Comparison of ENCODE assay signal across 9 cellular contexts in genomic region chr4:113446019-113446418, GRCh38.
DNase-seq lines count a peak whose midpoint lies in the region; ATAC-seq and TF ChIP-seq lines count a peak whose summit lies in the region.
"Had no signal": no experiment of that assay in that cellular context is flagged by ENCODE, and none has a peak within 500 bp of the region (broad histone marks: within the 10 kb centered on the region; RNA-seq: fewer than 3 reads in every experiment).

No MANE protein-coding gene starts in this region.

- H3K4me1 ChIP-seq in GM23248 (ENCODE audit: insufficient read depth) (peaks cover 31% of the 10 kb centered on the region), OCI-LY3 (ENCODE audit: low read length) (peaks cover 30% of the 10 kb centered on the region), esophagus muscularis mucosa (peaks cover 21 to 64% (median 55%) of the 10 kb centered on the region in 4 donors), OCI-LY7 (ENCODE audit: insufficient read depth, low read length, poor library complexity, severe bottlenecking) (no peaks in the 10 kb centered on the region)

- H3K27me3 ChIP-seq in GM23248 (replicated peaks; ENCODE audit: insufficient read depth) (no peaks in the 10 kb centered on the region), OCI-LY3 (ENCODE audit: low read depth, low read length) (peaks cover 6% of the 10 kb centered on the region; the same call in 1 of the 2 replicates), esophagus muscularis mucosa (no peaks in the 10 kb centered on the region)

- in situ Hi-C loops in GM23248 (cut with MboI), result no loop called here

- H3K27ac ChIP-seq in GM23248, result peak overlapping the region; percentile 96
- H3K27ac ChIP-seq in OCI-LY3 (ENCODE audit: low read length), result no peak overlapping the region
- H3K27ac ChIP-seq in esophagus muscularis mucosa (replicated peaks in 1 of 4), result peak overlapping the region; percentile 53 to 79 (median 62)
- H3K27ac ChIP-seq in skin epidermis, result peak overlapping the region in 17 of 21 experiments; percentile 14 to 89 (median 57)
- H3K27ac ChIP-seq in OCI-LY7 (ENCODE audit: low read depth, low read length, poor library complexity, severe bottlenecking), result no peak overlapping the region
- H3K27ac ChIP-seq: PC-9 had no signal

- 66 to 69% methylated on average over 4 of the region's 4 CpGs for WGBS in GM23248 (ENCODE audit: low coverage in 1 of 2, low lambda C conversion rate in 2 of 2, missing lambda C conversion rate in 2 of 2), 2 experiments
- 83% methylated on average over 4 of the region's 4 CpGs for WGBS in esophagus muscularis mucosa

- no peaks in the 10 kb centered on the region for H3K9me2 ChIP-seq in GM23248 (ENCODE audit: insufficient read depth)
- no peaks in the 10 kb centered on the region for H3K9me2 ChIP-seq in OCI-LY7 (ENCODE audit: insufficient read depth, low read length)

- DNase-seq in GM23248 (peak; percentile 95), esophagus muscularis mucosa (ENCODE audit: extremely low spot score) (no peak), OCI-LY7 (ENCODE audit: low spot score) (no peak), retina (no peak), ureter (ENCODE audit: low spot score) (no peak)

- no TSS peak for BruUV-seq in OCI-LY7 (replicated peaks; lab: Mats Ljungman, UMichigan)

- H3K9me3 ChIP-seq in GM23248 (ENCODE audit: low read depth) (no peaks in the 10 kb centered on the region), OCI-LY3 (ENCODE audit: insufficient read depth, low read length) (no peaks in the 10 kb centered on the region), esophagus muscularis mucosa (peaks cover 0 to 5% (median 2%) of the 10 kb centered on the region in 4 donors), OCI-LY7 (ENCODE audit: low read length) (no peaks in the 10 kb centered on the region)

- peaks cover 55% of the 10 kb centered on the region for H3F3A ChIP-seq in GM23248 (ENCODE audit: insufficient read depth)

- no peak for TF ChIP-seq POLR2A in esophagus muscularis mucosa (IDR thresholded peaks at IDR 0.05; ENCODE audit: low read depth)

- CTCF ChIA-PET in OCI-LY7 (lab: Charles Lee; ENCODE audit: unreplicated experiment), result no interaction called here

- H3K4me3 ChIP-seq in GM23248, result peak overlapping the region; percentile 51
- no peak overlapping the region for H3K4me3 ChIP-seq in OCI-LY3 (ENCODE audit: low read length)
- no peak overlapping the region for H3K4me3 ChIP-seq in esophagus muscularis mucosa
- no peak overlapping the region for H3K4me3 ChIP-seq in skin epidermis
- no peak overlapping the region for H3K4me3 ChIP-seq in OCI-LY7 (ENCODE audit: low read depth, low read length, poor library complexity, severe bottlenecking)
- H3K4me3 ChIP-seq: PC-9 had no signal

- H3K79me2 ChIP-seq in GM23248 (ENCODE audit: insufficient read depth) (no peaks in the 10 kb centered on the region), OCI-LY3 (ENCODE audit: low read length) (no peaks in the 10 kb centered on the region), OCI-LY7 (ENCODE audit: insufficient read depth, low read depth, low read length) (no peaks in the 10 kb centered on the region)

- H3K4me2 ChIP-seq in GM23248 (ENCODE audit: unreplicated experiment) (peak overlapping the region; percentile 82), OCI-LY3 (ENCODE audit: low read length) (peak overlapping the region; percentile 32), OCI-LY7 (ENCODE audit: low read length) (no peak overlapping the region)
- H3K4me2 ChIP-seq: PC-9 had no signal

- H2AFZ ChIP-seq in GM23248 (no peak overlapping the region), OCI-LY3 (ENCODE audit: low read depth, low read length) (no peak overlapping the region), OCI-LY7 (ENCODE audit: low read length) (no peak overlapping the region)
- H2AFZ ChIP-seq: PC-9 had no signal

- TF ChIP-seq CTCF in OCI-LY3 (IDR thresholded peaks at IDR 0.05; ENCODE audit: low read depth, low read length) (no peak), esophagus muscularis mucosa (IDR thresholded peaks at IDR 0.05) (no peak), OCI-LY7 (conservative IDR thresholded peaks at IDR 0.05; ENCODE audit: low read length) (no peak)

- no peak for TF ChIP-seq EP300 in esophagus muscularis mucosa (IDR thresholded peaks at IDR 0.05)

- no peak for ATAC-seq in GM19395 (IDR thresholded peaks at IDR 0.05; ENCODE audit: unreplicated experiment)

- H4K20me1 ChIP-seq in GM23248 (ENCODE audit: insufficient read depth) (no peaks in the 10 kb centered on the region), OCI-LY3 (ENCODE audit: insufficient read depth, low read length) (no peaks in the 10 kb centered on the region), OCI-LY7 (ENCODE audit: insufficient read depth, low read length) (no peaks in the 10 kb centered on the region)

- H3K36me3 ChIP-seq in GM23248 (ENCODE audit: low read depth), result no peaks in the 10 kb centered on the region
- H3K36me3 ChIP-seq in OCI-LY3 (replicated peaks; ENCODE audit: low read depth, low read length), result peaks cover 4% of the 10 kb centered on the region
- no peaks in the 10 kb centered on the region for H3K36me3 ChIP-seq in esophagus muscularis mucosa
- H3K36me3 ChIP-seq in OCI-LY7 (ENCODE audit: insufficient read depth, low read length), result peaks cover 6% of the 10 kb centered on the region

- POLR2A ChIA-PET in OCI-LY7 (lab: Charles Lee), result interaction anchor here (1.0 to 1.3 kb wide), 2 partner anchors 9 to 11 kb away, joined by 3 to 4 read pairs; no protein-coding TSS in a partner anchor

- intact Hi-C loops in esophagus muscularis mucosa (cut with DNase I) (no loop called here), OCI-LY7 (cut with micrococcal nuclease; ENCODE audit: unreplicated experiment) (no loop called here)

- H3K9ac ChIP-seq in GM23248 (peak overlapping the region; percentile 72), OCI-LY3 (ENCODE audit: low read length) (no peak overlapping the region)

Comparison
In these comparisons a context has a peak if more than half of its experiments do, and no peak if none do; other contexts are left out.
1. H3K27ac ChIP-seq: peak in GM23248 (single experiment), esophagus muscularis mucosa (4 of 4) and skin epidermis (17 of 21); none in OCI-LY3 (single experiment) and OCI-LY7 (single experiment).